21 cellular contexts compared by ENCODE assay signal in genomic region chr16:84847554-84848415, GRCh38. TPM values are rescaled to one million over a fixed set of nuclear protein-coding genes. Genes with fewer than 3 reads are reported as not detected.
DNase-seq lines count a peak whose midpoint lies in the region.
"Had no signal": no experiment of that assay in that cellular context is flagged by ENCODE, and none has a peak within 500 bp of the region (broad histone marks: within the 10 kb centered on the region; RNA-seq: fewer than 3 reads in every experiment).

No MANE protein-coding gene starts in this region.

- H3K27ac ChIP-seq in HUES64 (ENCODE audit: low read depth, low read length): no peak overlapping the region
- H3K27ac ChIP-seq: A549; BLaER1 treated with 17β-estradiol and CSF1 and Interleukin-3, amounts not matched to agents 10 nM and 100 nM; GM23248; RWPE1 had no signal

- DNase-seq in 8988T: peak; percentile 8
- peak; percentile 37 for DNase-seq in cerebellar cortex (ENCODE audit: low spot score)
- DNase-seq in kidney tubule cell (ENCODE audit: low spot score): peak; percentile 52
- no peak for DNase-seq in stimulated activated naive CD4-positive, alpha-beta T cell treated with Interleukin-2 at 50 U/mL for 16 hours (lab: John Stamatoyannopoulos, UW)
- no peak for DNase-seq in NCI-H1436 (lab: John Stamatoyannopoulos, UW)
- no peak for DNase-seq in MG63
- no peak for DNase-seq in NCI-H187 treated with DMSO at 0.1 percent for 48 hours (lab: John Stamatoyannopoulos, UW)
- DNase-seq: DND-41; GDM1; GM23248; Kasumi-1; NCI-H1105; NCI-H1694 treated with DMSO at 0.1 percent for 48 hours; NCI-H345; NCI-H526 treated with DMSO at 0.1 percent for 48 hours; NK-92 treated with Interleukin-12 subunit alpha and Interleukin-12 subunit beta, amount 100 ng/mL, for 24 hours had no signal

- H3K27me3 ChIP-seq in HUES64 (ENCODE audit: insufficient read depth, low read length) (peaks cover 19% of the 10 kb centered on the region), MG63 (no peaks in the 10 kb centered on the region)
- H3K27me3 ChIP-seq: BLaER1 treated with 17β-estradiol and CSF1 and Interleukin-3, amounts not matched to agents 10 nM and 100 nM had no signal

- H3K9ac ChIP-seq in HUES64 (ENCODE audit: low read depth, low read length): peak overlapping the region; percentile 41; the same call in 1 of the 2 replicates
- H3K9ac ChIP-seq: BLaER1 treated with 17β-estradiol and CSF1 and Interleukin-3, amounts not matched to agents 10 nM and 100 nM; GM23248 had no signal

- H3K36me3 ChIP-seq in HUES64 (ENCODE audit: insufficient read depth, low read length) (no peaks in the 10 kb centered on the region), MG63 (no peaks in the 10 kb centered on the region)

- 52% methylated on average over 25 of the region's 25 CpGs for WGBS in HUES64

- H3K4me3 ChIP-seq in HUES64 (ENCODE audit: low read length) (no peak overlapping the region), MG63 (no peak overlapping the region)
- H3K4me3 ChIP-seq: A549; BLaER1 treated with 17β-estradiol and CSF1 and Interleukin-3, amounts not matched to agents 10 nM and 100 nM; GM12878; GM23248 had no signal

- H3K9me3 ChIP-seq in HUES64 (ENCODE audit: insufficient read depth, low read depth, low read length) (no peaks in the 10 kb centered on the region), MG63 (no peaks in the 10 kb centered on the region)
- H3K9me3 ChIP-seq: A549 had no signal

- H3K4me1 ChIP-seq in HUES64 (ENCODE audit: insufficient read depth, low read length): peaks cover 41% of the 10 kb centered on the region

RNA-seq across cellular contexts. Expression of gene CRISPLD2, which starts 28.0 kb away (rescaled TPM):
- polyA plus RNA-seq in HUES64 (2013, experiment 1 of 2): 1.5 TPM
- polyA plus RNA-seq in HUES64 (2013, experiment 2 of 2): 2.7 TPM
- total RNA-seq in MG63 (2014; rRNA removed; shearing (Covaris generic); ENCODE audit: low replicate concordance): 1.6 TPM in 1 of 2 replicates, not detected in the other

Comparison
In these comparisons a context has a peak if more than half of its experiments do, and no peak if none do; other contexts are left out.
1. DNase-seq: peak in 8988T (single experiment), cerebellar cortex (single experiment) and kidney tubule cell (single experiment); none in stimulated activated naive CD4-positive, alpha-beta T cell treated with Interleukin-2 at 50 U/mL for 16 hours (single experiment), NCI-H1436 (single experiment), MG63 (single experiment) and NCI-H187 treated with DMSO at 0.1 percent for 48 hours (single experiment).